In genomic region chr2:74816540-74817331, GRCh38 we compare ENCODE assay signal across 1 cellular context.
TF ChIP-seq lines count a peak whose summit lies in the region.

No MANE protein-coding gene starts in this region.

TF ChIP-seq in HepG2, 621 proteins besides CTCF, POLR2A, EP300 and RAD21 (continued from another document and continues in another):
- TF ChIP-seq NR2C2 (CRISPR knock-in tag; IDR thresholded peaks at IDR 0.05; ENCODE audit: borderline replicate concordance) (no peak; the same call in 1 of the 2 replicates), NCOA5 (CRISPR knock-in tag; IDR thresholded peaks at IDR 0.05) (no peak), ZNF432 (CRISPR knock-in tag; IDR thresholded peaks at IDR 0.05; ENCODE audit: borderline replicate concordance) (no peak), ZNF33A (CRISPR knock-in tag; IDR thresholded peaks at IDR 0.05; ENCODE audit: borderline replicate concordance) (no peak), ZBTB8A (CRISPR knock-in tag; IDR thresholded peaks at IDR 0.05; ENCODE audit: borderline replicate concordance, low read depth) (no peak), ISX (CRISPR knock-in tag; conservative IDR thresholded peaks at IDR 0.05) (no peak), GPN1 (CRISPR knock-in tag; IDR thresholded peaks at IDR 0.05; ENCODE audit: borderline replicate concordance) (no peak), ZNF615 (CRISPR knock-in tag; IDR thresholded peaks at IDR 0.05; ENCODE audit: borderline replicate concordance) (no peak), HIC2 (CRISPR knock-in tag; IDR thresholded peaks at IDR 0.05; ENCODE audit: low read depth) (no peak), SPEN (CRISPR knock-in tag; IDR thresholded peaks at IDR 0.05; ENCODE audit: low read depth) (no peak), SUZ12 (IDR thresholded peaks at IDR 0.05; ENCODE audit: low read depth, low read length) (no peak), GFI1 (CRISPR knock-in tag; IDR thresholded peaks at IDR 0.05; ENCODE audit: borderline replicate concordance) (peak; percentile 83), ZNF264 (CRISPR knock-in tag; IDR thresholded peaks at IDR 0.05) (no peak; the same call in 1 of the 2 replicates), ZNF614 (CRISPR knock-in tag; IDR thresholded peaks at IDR 0.05; ENCODE audit: borderline replicate concordance) (peak; percentile 80), RARA (CRISPR knock-in tag; IDR thresholded peaks at IDR 0.05) (peak; percentile 95), ZBTB44 (CRISPR knock-in tag; IDR thresholded peaks at IDR 0.05) (no peak), IRF1 (CRISPR knock-in tag; IDR thresholded peaks at IDR 0.05; ENCODE audit: low read depth) (no peak), ZNF841 (CRISPR knock-in tag; IDR thresholded peaks at IDR 0.05; ENCODE audit: borderline replicate concordance) (no peak), THAP11 (CRISPR knock-in tag; IDR thresholded peaks at IDR 0.05) (peak; percentile 33; the same call in 1 of the 2 replicates), BRCA1 (CRISPR knock-in tag; IDR thresholded peaks at IDR 0.05) (no peak), ZNF281 (CRISPR knock-in tag; IDR thresholded peaks at IDR 0.05; ENCODE audit: borderline replicate concordance) (no peak; the same call in 1 of the 2 replicates), ATF6 (CRISPR knock-in tag; conservative IDR thresholded peaks at IDR 0.05) (no peak), ZEB1 (IDR thresholded peaks at IDR 0.05; ENCODE audit: insufficient replicate concordance, low read depth) (no peak), ZBTB1 (CRISPR knock-in tag; IDR thresholded peaks at IDR 0.05; ENCODE audit: borderline replicate concordance) (no peak), NFE2L1 (CRISPR knock-in tag; IDR thresholded peaks at IDR 0.05; ENCODE audit: borderline replicate concordance) (no peak), HBP1 (CRISPR knock-in tag; IDR thresholded peaks at IDR 0.05; ENCODE audit: low read depth) (0 out of 2 replicates have a peak, but pooled peaks have one; percentile 24), SIN3A (IDR thresholded peaks at IDR 0.05; ENCODE audit: borderline replicate concordance, low read depth, low read length) (no peak), DMTF1 (CRISPR knock-in tag; IDR thresholded peaks at IDR 0.05) (no peak), TRIM24 (CRISPR knock-in tag; IDR thresholded peaks at IDR 0.05) (no peak), ZNF577 (CRISPR knock-in tag; IDR thresholded peaks at IDR 0.05; ENCODE audit: borderline replicate concordance, low read depth) (no peak), ZFP62 (CRISPR knock-in tag; IDR thresholded peaks at IDR 0.05) (no peak), SMC3 (IDR thresholded peaks at IDR 0.05; ENCODE audit: low read length) (no peak), BHLHE40 (IDR thresholded peaks at IDR 0.05; ENCODE audit: low read length) (no peak), ZNF563 (CRISPR knock-in tag; IDR thresholded peaks at IDR 0.05) (no peak), ZNF720 (CRISPR knock-in tag; IDR thresholded peaks at IDR 0.05) (no peak), ZNF639 (CRISPR knock-in tag; conservative IDR thresholded peaks at IDR 0.05) (no peak), MXD3 (CRISPR knock-in tag; IDR thresholded peaks at IDR 0.05) (no peak), ZNF510 (CRISPR knock-in tag; IDR thresholded peaks at IDR 0.05; ENCODE audit: low read depth) (peak; percentile 23; the same call in 1 of the 2 replicates), ZNF747 (CRISPR knock-in tag; IDR thresholded peaks at IDR 0.05; ENCODE audit: borderline replicate concordance) (peak; percentile 54; the same call in 1 of the 2 replicates), ZNF761 (CRISPR knock-in tag; conservative IDR thresholded peaks at IDR 0.05) (no peak), PHF8 (CRISPR knock-in tag; IDR thresholded peaks at IDR 0.05) (no peak), ERF (CRISPR knock-in tag; IDR thresholded peaks at IDR 0.05) (peak; percentile 74; the same call in 1 of the 2 replicates), DRAP1 (CRISPR knock-in tag; IDR thresholded peaks at IDR 0.05) (peak; percentile 79), DZIP1 (CRISPR knock-in tag; IDR thresholded peaks at IDR 0.05) (no peak), ZNF354B (CRISPR knock-in tag; IDR thresholded peaks at IDR 0.05) (no peak), ZNF296 (CRISPR knock-in tag; conservative IDR thresholded peaks at IDR 0.05) (no peak)
